6 cellular contexts compared by ENCODE assay signal in genomic region chr6:162046324-162046723, GRCh38.
"Had no signal": no experiment of that assay in that cellular context is flagged by ENCODE, and none has a peak within 500 bp of the region (broad histone marks: within the 10 kb centered on the region; RNA-seq: fewer than 3 reads in every experiment).

No MANE protein-coding gene starts in this region.

- H3K27ac ChIP-seq: HL-60 had no signal

- DNase-seq: IMR-90, KBM-7 had no signal

- H3K4me3 ChIP-seq: K562 had no signal

- ATAC-seq: HepG2, K562 had no signal

- FAIRE-seq: HepG2, HTR-8/SVneo, K562 had no signal
